ENCODE assay signal across 8 cellular contexts in genomic region chr10:114548662-114549061, GRCh38.
DNase-seq lines count a peak whose midpoint lies in the region; ATAC-seq and TF ChIP-seq lines count a peak whose summit lies in the region.

No MANE protein-coding gene starts in this region.

- TF ChIP-seq POLR2A in spleen (IDR thresholded peaks at IDR 0.05) = no peak

- in situ Hi-C loops in SK-MEL-5 (cut with HindIII; ENCODE audit: low pct_unique_long_range_greater_than_20kb, low sequenced_read_pairs) = no loop called here

- H3K4me3 ChIP-seq in cardiac muscle cell (no peak overlapping the region), spleen (no peak overlapping the region)

- intact Hi-C loops in spleen (cut with DNase I; ENCODE audit: low total_unique reads) = loop anchor here (5.0 kb wide), 2 partner anchors 76 to 154 kb away; no protein-coding TSS in a partner anchor

- H3K36me3 ChIP-seq in cardiac muscle cell (no peaks in the 10 kb centered on the region), spleen (peaks cover 0 to 7% (median 0%) of the 10 kb centered on the region in 6 donors)

- H3K4me1 ChIP-seq in cardiac muscle cell (ENCODE audit: low read depth) = peaks cover 12% of the 10 kb centered on the region
- peaks cover 9 to 60% (median 20%) of the 10 kb centered on the region in 6 donors for H3K4me1 ChIP-seq in spleen

- H3K9me3 ChIP-seq in cardiac muscle cell (ENCODE audit: low read depth) = no peaks in the 10 kb centered on the region
- H3K9me3 ChIP-seq in spleen = no peaks in the 10 kb centered on the region

- H3K27me3 ChIP-seq in cardiac muscle cell (no peaks in the 10 kb centered on the region), spleen (replicated peaks in 1 of 7) (no peaks in the 10 kb centered on the region)

- no peak for ATAC-seq in HG03565 (IDR thresholded peaks at IDR 0.05; ENCODE audit: unreplicated experiment)

- 57 to 78% (median 64%) methylated on average over 5 of the region's 5 CpGs for WGBS in spleen, 5 donors

- H3K27ac ChIP-seq in cardiac muscle cell = no peak overlapping the region
- H3K27ac ChIP-seq in spleen = no peak overlapping the region

- DNase-seq in NCI-H510A treated with DMSO at 0.1 percent for 48 hours (lab: John Stamatoyannopoulos, UW) = peak; percentile 30
- no peak for DNase-seq in NCI-H510A (lab: John Stamatoyannopoulos, UW)
- DNase-seq in SK-MEL-5 (ENCODE audit: low read depth, low spot score) = peak; percentile 74
- peak; percentile 58 to 81 for DNase-seq in cardiac muscle cell (ENCODE audit: low read depth in 1 of 2, low spot score in 1 of 2)
- no peak for DNase-seq in spleen
- DNase-seq in stimulated activated CD4-positive, alpha-beta T cell treated with anti-CD3 and anti-CD28 coated beads, Interleukin-2, amount 100 ng/mL, for 48 hours = no peak
- DNase-seq in T1000 (lab: John Stamatoyannopoulos, UW) = no peak

- peak; percentile 69 for TF ChIP-seq CTCF in cardiac muscle cell (IDR thresholded peaks at IDR 0.05; ENCODE audit: low read depth, low read length)
- TF ChIP-seq CTCF in spleen (IDR thresholded peaks at IDR 0.05 in 8 of 11, conservative IDR thresholded peaks at IDR 0.05 in 3 of 11) = peak in 9 of 11 experiments; percentile 9 to 58 (median 41)

Comparison
In these comparisons a context has a peak if more than half of its experiments do, and no peak if none do; other contexts are left out.
1. DNase-seq: peak in NCI-H510A treated with DMSO at 0.1 percent for 48 hours (single experiment), SK-MEL-5 (single experiment) and cardiac muscle cell (2 of 2); none in NCI-H510A (single experiment), spleen (single experiment), stimulated activated CD4-positive, alpha-beta T cell treated with anti-CD3 and anti-CD28 coated beads, Interleukin-2, amount 100 ng/mL, for 48 hours (0 of 2) and T1000 (single experiment).